ENCODE assay signal across 14 cellular contexts in the genomic region with DNA sequence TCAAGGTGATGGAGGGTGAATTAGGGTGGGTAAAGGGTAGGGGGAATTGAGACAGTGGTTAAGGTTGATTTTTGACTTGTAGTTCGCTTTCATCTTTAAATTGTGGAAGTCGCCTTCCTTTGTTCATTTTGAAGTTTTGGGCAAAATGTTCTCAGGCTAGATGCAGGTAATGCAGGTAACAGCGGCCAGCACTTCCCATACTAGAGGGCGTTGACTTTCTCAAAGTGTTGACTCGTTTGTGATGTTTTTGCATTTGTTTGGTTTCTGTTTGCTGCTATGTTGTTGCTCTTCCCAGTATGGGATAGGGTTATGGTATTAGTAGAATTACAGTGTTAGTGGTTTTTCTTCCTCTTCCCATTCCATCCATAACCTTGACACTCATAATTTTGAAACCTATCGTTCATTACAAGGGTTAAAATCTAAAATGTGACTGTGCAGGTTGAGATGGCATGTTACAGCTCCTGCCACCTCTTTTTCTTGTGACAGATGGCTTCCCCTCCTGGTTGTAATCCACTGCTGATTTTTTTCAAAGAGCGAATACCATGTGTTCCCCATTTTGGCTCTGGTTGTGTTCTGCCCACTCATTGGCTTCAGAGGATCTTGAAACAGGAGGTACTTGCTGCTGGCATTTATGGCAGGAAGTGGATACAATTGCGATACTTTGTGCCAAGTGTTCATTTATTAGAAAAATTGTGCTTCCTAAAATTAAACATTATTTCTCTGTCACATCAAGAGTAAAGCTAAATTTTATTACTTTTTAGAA. TPM values are rescaled to one million over a fixed set of nuclear protein-coding genes. Genes with fewer than 3 reads are reported as not detected.
DNase-seq lines count a peak whose midpoint lies in the region; ATAC-seq, FAIRE-seq and TF ChIP-seq lines count a peak whose summit lies in the region.
"Had no signal": no experiment of that assay in that cellular context is flagged by ENCODE, and none has a peak within 500 bp of the region (broad histone marks: within the 10 kb centered on the region; RNA-seq: fewer than 3 reads in every experiment).

No MANE protein-coding gene starts in this region.

- POLR2A ChIA-PET in H1 (lab: Charles Lee; ENCODE audit: partially characterized antibody) = no interaction called here

- H3K36me3 ChIP-seq in GM23338 (ENCODE audit: insufficient read depth) (no peaks in the 10 kb centered on the region), H1 (ENCODE audit: control insufficient read depth in 2 of 4, insufficient read depth in 4 of 4, low read length in 3 of 4) (no peaks in the 10 kb centered on the region)

- H3K27me3 ChIP-seq in GM23338 (ENCODE audit: insufficient read depth) = no peaks in the 10 kb centered on the region
- H3K27me3 ChIP-seq in H1 (replicated peaks in 1 of 4; ENCODE audit: control insufficient read depth in 3 of 4, extremely low read depth in 1 of 4, insufficient read depth in 3 of 4, low read length in 3 of 4) = no peaks in the 10 kb centered on the region

- no peak overlapping the region for H3K18ac ChIP-seq in H1 (ENCODE audit: extremely low read depth, low read length)

- H4K20me1 ChIP-seq in GM23338 (replicated peaks; ENCODE audit: insufficient read depth) = peaks cover 3% of the 10 kb centered on the region; the same call in 1 of the 2 replicates
- H4K20me1 ChIP-seq in H1 (replicated peaks in 1 of 2; ENCODE audit: control insufficient read depth in 1 of 2, insufficient read depth in 2 of 2, low read length in 2 of 2) = peaks cover 0 to 3% of the 10 kb centered on the region in 2 experiments

- no peak overlapping the region for H4K91ac ChIP-seq in H1 (replicated peaks; ENCODE audit: insufficient read length, low read length)

- no peak overlapping the region for H3K4me3 ChIP-seq in GM23338
- H3K4me3 ChIP-seq in H1 (ENCODE audit: extremely low read depth in 1 of 4, insufficient read depth in 2 of 4, low read depth in 3 of 4, low read length in 4 of 4) = no peak overlapping the region
- H3K4me3 ChIP-seq: coronary artery had no signal

- no peak overlapping the region for H3K9ac ChIP-seq in H1 (replicated peaks in 1 of 4; ENCODE audit: extremely low read depth in 1 of 4, low read depth in 3 of 4, low read length in 3 of 4)

- H3K27ac ChIP-seq in GM23338 (ENCODE audit: low read depth) = peak overlapping the region; percentile 67
- peak overlapping the region; percentile 47; the same call in 1 of the 2 replicates for H3K27ac ChIP-seq in H1 (ENCODE audit: low read depth, low read length)
- H3K27ac ChIP-seq: coronary artery had no signal

- H4K8ac ChIP-seq in H1 (ENCODE audit: extremely low read depth, insufficient read depth, low read length) = no peak overlapping the region

- H3K9me2 ChIP-seq in GM23338 (ENCODE audit: insufficient read depth) = no peaks in the 10 kb centered on the region

- TF ChIP-seq EP300 in H1 (IDR thresholded peaks at IDR 0.05; ENCODE audit: borderline replicate concordance in 1 of 2, low read depth in 2 of 2, low read length in 2 of 2) = no peak

- H2BK5ac ChIP-seq in H1 (ENCODE audit: low read depth, low read length) = no peak overlapping the region

- peak; percentile 74 for ATAC-seq in GM23338
- no peak for ATAC-seq in HG02938 (IDR thresholded peaks at IDR 0.05; ENCODE audit: unreplicated experiment)
- ATAC-seq in HG03521 (IDR thresholded peaks at IDR 0.05; ENCODE audit: unreplicated experiment) = no peak
- no peak for ATAC-seq in HG02571 (IDR thresholded peaks at IDR 0.05; ENCODE audit: unreplicated experiment)
- ATAC-seq: Panc1 had no signal

- peaks cover 3% of the 10 kb centered on the region; the same call in 1 of the 2 replicates for H3K79me1 ChIP-seq in H1 (ENCODE audit: low read depth, low read length)

- peaks cover 80% of the 10 kb centered on the region for H3K79me2 ChIP-seq in GM23338 (replicated peaks; ENCODE audit: insufficient read depth)
- H3K79me2 ChIP-seq in H1 (ENCODE audit: control insufficient read depth in 1 of 2, insufficient read depth in 2 of 2, low read length in 2 of 2) = peaks cover 0 to 39% of the 10 kb centered on the region in 2 experiments; a peak in 2 of 4 replicates

- no peak overlapping the region for H3K23ac ChIP-seq in H1 (ENCODE audit: insufficient read length)

- peak; percentile 63 for FAIRE-seq in H1 (lab: Jason Lieb, UNC)

- H2BK12ac ChIP-seq in H1 (ENCODE audit: low read depth, low read length) = peak overlapping the region; percentile 32; the same call in 1 of the 2 replicates

- H3K27ac Mint-ChIP-seq in GM23338 = peak overlapping the region; percentile 58
- H3K27ac Mint-ChIP-seq: activated naive CD4-positive, alpha-beta T cell treated with anti-CD3 and anti-CD28 coated beads, Interleukin-2, amount 50 U/mL, for 24 hours; nephron had no signal

- no peak overlapping the region for H2AK5ac ChIP-seq in H1 (ENCODE audit: low read depth, low read length)

- H3K9me3 Mint-ChIP-seq in GM23338 = no peaks in the 10 kb centered on the region
- H3K9me3 Mint-ChIP-seq: activated naive CD4-positive, alpha-beta T cell treated with anti-CD3 and anti-CD28 coated beads, Interleukin-2, amount 50 U/mL, for 24 hours; nephron had no signal

- no peak for TF ChIP-seq CTCF in GM23338 (conservative IDR thresholded peaks at IDR 0.05; ENCODE audit: low read depth in 2 of 2)
- no peak for TF ChIP-seq CTCF in H1 (IDR thresholded peaks at IDR 0.05; ENCODE audit: control extremely low read depth in 1 of 3, insufficient read depth in 1 of 3, low read depth in 1 of 3, low read length in 3 of 3)

- 58% methylated on average over 8 of the region's 8 CpGs; no CpG with 5 or more reads in 1 of the 2 experiments for WGBS in H1 (ENCODE audit: extremely low coverage in 1 of 2, insufficient coverage in 1 of 2, insufficient read length in 1 of 2, insufficient replicate concordance in 2 of 2, low coverage in 1 of 2, low lambda C conversion rate in 2 of 2, missing lambda C conversion rate in 1 of 2), 2 experiments

- CTCF ChIA-PET in H1 (lab: Charles Lee; ENCODE audit: partially characterized antibody) = interaction anchor here (0.6 to 1.7 kb wide), 3 partner anchors 14 to 544 kb away, joined by 3 read pairs; no protein-coding TSS in a partner anchor

- H3K4me1 ChIP-seq in GM23338 (ENCODE audit: insufficient read depth) (peaks cover 57% of the 10 kb centered on the region), H1 (replicated peaks in 1 of 4; ENCODE audit: control insufficient read depth in 3 of 4, insufficient read depth in 4 of 4, low read length in 3 of 4) (peaks cover 0 to 9% (median 5%) of the 10 kb centered on the region in 4 experiments; a peak in 4 of 7 replicates)

- H3K27me3 Mint-ChIP-seq in GM23338 (ENCODE audit: insufficient read depth, low read depth, poor library complexity) = no peaks in the 10 kb centered on the region
- H3K27me3 Mint-ChIP-seq: activated naive CD4-positive, alpha-beta T cell treated with anti-CD3 and anti-CD28 coated beads, Interleukin-2, amount 50 U/mL, for 24 hours had no signal

- DNase-seq in GM23338 (ENCODE audit: low spot score) (peak; percentile 71), NCI-H446 (lab: John Stamatoyannopoulos, UW) (peak; percentile 73 to 94), H1 (ENCODE audit: low read depth in 1 of 2, low spot score in 2 of 2) (no peak), pons (ENCODE audit: low spot score) (peak; percentile 58)
- DNase-seq: EL, HCEC 1CT, NCI-H1105 treated with DMSO at 0.1 percent for 48 hours had no signal

- no peaks in the 10 kb centered on the region for H3F3A ChIP-seq in GM23338 (replicated peaks; ENCODE audit: low read depth)

- no peaks in the 10 kb centered on the region for H3K9me3 ChIP-seq in H1 (ENCODE audit: insufficient read depth in 2 of 2, low read depth in 1 of 2, low read length in 1 of 2)

- H3K4me2 ChIP-seq in GM23338 (peak overlapping the region; percentile 19; the same call in 1 of the 2 replicates), H1 (ENCODE audit: insufficient read depth in 1 of 2, low read depth in 2 of 2, low read length in 2 of 2) (peak overlapping the region; percentile 15 to 33; a peak in 2 of 4 replicates)

- peaks cover 48% of the 10 kb centered on the region for H3K4me1 Mint-ChIP-seq in GM23338

- TF ChIP-seq POLR2A in H1 (IDR thresholded peaks at IDR 0.05; ENCODE audit: control extremely low read depth in 1 of 2, low read depth in 2 of 2, low read length in 2 of 2) = no peak

- no peak overlapping the region for H2BK120ac ChIP-seq in H1 (replicated peaks; ENCODE audit: low read depth, low read length)

- no peak overlapping the region for H3K4ac ChIP-seq in H1 (replicated peaks; ENCODE audit: insufficient read length, low read depth, low read length)

- no peaks in the 10 kb centered on the region for H3K23me2 ChIP-seq in H1 (ENCODE audit: low read depth, low read length)

- H3K14ac ChIP-seq in H1 (ENCODE audit: insufficient read length) = no peak overlapping the region

- no peak for TF ChIP-seq RAD21 in H1 (IDR thresholded peaks at IDR 0.05 in 1 of 2, conservative IDR thresholded peaks at IDR 0.05 in 1 of 2; ENCODE audit: low read depth in 2 of 2, low read length in 2 of 2)

- H3K56ac ChIP-seq in H1 (replicated peaks; ENCODE audit: insufficient read length, low read depth, low read length) = no peak overlapping the region

- no peak overlapping the region for H2BK20ac ChIP-seq in H1 (ENCODE audit: low read length)

- no peaks in the 10 kb centered on the region for H3K36me3 Mint-ChIP-seq in GM23338 (ENCODE audit: low read depth)

- H2BK15ac ChIP-seq in H1 (ENCODE audit: low read length) = no peak overlapping the region

- H4K5ac ChIP-seq in H1 (ENCODE audit: insufficient read length, low read depth, low read length) = no peak overlapping the region

- no peak overlapping the region for H3K4me3 Mint-ChIP-seq in GM23338
- H3K4me3 Mint-ChIP-seq: activated naive CD4-positive, alpha-beta T cell treated with anti-CD3 and anti-CD28 coated beads, Interleukin-2, amount 50 U/mL, for 24 hours; nephron had no signal

- H2AFZ ChIP-seq in GM23338 = no peak overlapping the region
- no peak overlapping the region for H2AFZ ChIP-seq in H1 (ENCODE audit: low read length)

TF ChIP-seq in H1, 55 proteins besides CTCF, POLR2A, EP300 and RAD21 (continues in another document):
- TF ChIP-seq PHF8 (conservative IDR thresholded peaks at IDR 0.05; ENCODE audit: low read depth, low read length) = no peak
- no peak for TF ChIP-seq POLR2AphosphoS5 (IDR thresholded peaks at IDR 0.05; ENCODE audit: low read depth, low read length)
- TF ChIP-seq MAFK (IDR thresholded peaks at IDR 0.05; ENCODE audit: low read depth, low read length) = no peak
- no peak for TF ChIP-seq EGR1 (IDR thresholded peaks at IDR 0.05; ENCODE audit: borderline replicate concordance, low read depth, low read length)

RNA-seq across cellular contexts. Expression of a gene that starts 57.1 kb away (rescaled TPM):
- 24.2 and 35.3 TPM in 2 replicates for total RNA-seq in GM23338 (2014; rRNA removed; shearing (Covaris generic))
- polyA plus RNA-seq in GM23338 (2016; fragmentation: Nextera tagmentation; extraction: Ambion mirVana) (17.2 and 28.1 TPM in 2 replicates), H1 (2011; rRNA removed) (6.4 and 7.8 TPM in 2 replicates)
- total RNA-seq in H1 (2021; fragmentation: NEBNext Ultra II Directional; extraction: Animal tissue kit (Norgen Biotek cat#: 25700)) = 43.3 and 45.7 TPM in 2 replicates
- 7.1 TPM for polyA plus RNA-seq in H1 (2011; cell fraction: cytosol; rRNA removed)
- polyA plus RNA-seq in H1 (2011; cell fraction: nucleus; rRNA removed) = 15.4 TPM
- polyA plus RNA-seq in H1 (2012, experiment 1 of 2) = 11.1 to 17.2 TPM (median 13.5 TPM) in 4 replicates
- 1.2 TPM for polyA plus RNA-seq in H1 (2012, experiment 2 of 2)
- 9.1 TPM for polyA plus RNA-seq in H1 (2013, experiment 1 of 2)
- 9.6 TPM for polyA plus RNA-seq in H1 (2013, experiment 2 of 2)
- 60.5 and 64.7 TPM in 2 replicates for polyA minus RNA-seq in H1 (2011; rRNA and poly(A)+ RNA removed)
- 18.9 TPM for polyA minus RNA-seq in H1 (2011; cell fraction: cytosol; rRNA and poly(A)+ RNA removed)
- polyA minus RNA-seq in H1 (2011; cell fraction: nucleus; rRNA and poly(A)+ RNA removed) = 69.5 TPM

Comparison
In these comparisons a context has a peak if more than half of its experiments do, and no peak if none do; other contexts are left out.
1. DNase-seq: peak in GM23338 (single experiment), NCI-H446 (2 of 2) and pons (single experiment); none in H1 (0 of 2).